Comparison of ENCODE assay signal across 13 cellular contexts in the genomic region with DNA sequence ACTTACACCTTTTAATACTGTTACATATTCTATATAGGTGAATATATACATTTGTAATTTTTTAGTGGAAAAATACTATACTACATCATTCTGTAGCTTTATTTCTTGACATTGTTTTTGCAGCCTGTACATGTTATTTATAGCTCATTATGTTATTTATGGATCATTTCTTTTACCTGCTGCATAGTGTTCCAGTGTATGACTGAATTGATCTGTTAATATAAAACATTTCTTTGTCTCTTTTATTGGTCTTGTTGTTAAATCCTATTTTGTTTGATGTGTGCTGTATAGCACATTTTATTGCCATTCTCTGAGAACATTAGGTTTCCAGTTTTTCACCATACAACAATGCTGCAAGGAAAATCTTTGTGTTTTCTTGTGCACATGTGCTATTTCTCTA. TPM values are rescaled to one million over a fixed set of nuclear protein-coding genes. Genes with fewer than 3 reads are reported as not detected.
DNase-seq lines count a peak whose midpoint lies in the region; ATAC-seq and TF ChIP-seq lines count a peak whose summit lies in the region.
"Had no signal": no experiment of that assay in that cellular context is flagged by ENCODE, and none has a peak within 500 bp of the region (broad histone marks: within the 10 kb centered on the region; RNA-seq: fewer than 3 reads in every experiment).

No MANE protein-coding gene starts in this region.

- H3K27me3 ChIP-seq in thyroid gland: no peaks in the 10 kb centered on the region
- H3K27me3 ChIP-seq: ascending aorta had no signal

- peaks cover 14% of the 10 kb centered on the region for H3K36me3 Mint-ChIP-seq in activated naive CD4-positive, alpha-beta T cell treated with anti-CD3 and anti-CD28 coated beads for 36 hours (ENCODE audit: low read depth)
- peaks cover 29% of the 10 kb centered on the region for H3K36me3 Mint-ChIP-seq in effector memory CD8-positive, alpha-beta T cell (ENCODE audit: insufficient read depth)
- H3K36me3 Mint-ChIP-seq in stimulated activated naive B cell treated with anti-CD40 and anti-IgM and Interleukin-4, amounts not matched to agents 10 μg/mL and 1 μg/mL and 100 μg/mL, for 72 hours: peaks cover 21 to 40% of the 10 kb centered on the region in 2 donors

- TF ChIP-seq POLR2A in thyroid gland (IDR thresholded peaks at IDR 0.05): no peak

- CTCF ChIA-PET in activated naive CD4-positive, alpha-beta T cell treated with anti-CD3 and anti-CD28 coated beads for 36 hours (lab: Charles Lee): interaction anchor here (0.8 to 1.0 kb wide), 2 partner anchors 49 to 163 kb away, joined by 3 read pairs; a partner anchor contains a TSS

- DNase-seq in activated naive CD4-positive, alpha-beta T cell treated with anti-CD3 and anti-CD28 coated beads for 36 hours: no peak
- DNase-seq in activated naive CD4-positive, alpha-beta T cell treated with anti-CD3 and anti-CD28 coated beads, Interleukin-2, amount 50 U/mL, for 16 hours: no peak
- DNase-seq in OCI-M1 (lab: John Stamatoyannopoulos, UW) (peak; percentile 30), thyroid gland (no peak), NCI-H82 (lab: John Stamatoyannopoulos, UW) (no peak), LoVo (ENCODE audit: low spot score) (no peak)
- DNase-seq in effector memory CD8-positive, alpha-beta T cell: no peak
- DNase-seq in stimulated activated naive B cell treated with anti-CD40 and anti-IgM and Interleukin-4, amounts not matched to agents 10 μg/mL and 1 μg/mL and 100 μg/mL, for 72 hours: no peak
- DNase-seq: activated CD4-positive, alpha-beta T cell treated with anti-CD3 and anti-CD28 coated beads, Interleukin-2, amount 50 U/mL, for 1 hour; hypothalamus; KG1 had no signal

- peak overlapping the region; percentile 59 for H3K4me3 Mint-ChIP-seq in activated naive CD4-positive, alpha-beta T cell treated with anti-CD3 and anti-CD28 coated beads for 36 hours
- peak overlapping the region; percentile 87 to 96 for H3K4me3 Mint-ChIP-seq in effector memory CD8-positive, alpha-beta T cell
- H3K4me3 Mint-ChIP-seq in stimulated activated naive B cell treated with anti-CD40 and anti-IgM and Interleukin-4, amounts not matched to agents 10 μg/mL and 1 μg/mL and 100 μg/mL, for 72 hours: peak overlapping the region; percentile 57 to 68

- H3K27ac ChIP-seq in thyroid gland: no peak overlapping the region

- H3K27ac Mint-ChIP-seq in activated naive CD4-positive, alpha-beta T cell treated with anti-CD3 and anti-CD28 coated beads for 36 hours: peak overlapping the region; percentile 77
- peak overlapping the region; percentile 97 to 99 for H3K27ac Mint-ChIP-seq in effector memory CD8-positive, alpha-beta T cell
- peak overlapping the region; percentile 71 for H3K27ac Mint-ChIP-seq in stimulated activated naive B cell treated with anti-CD40 and anti-IgM and Interleukin-4, amounts not matched to agents 10 μg/mL and 1 μg/mL and 100 μg/mL, for 72 hours

- H3K36me3 ChIP-seq in thyroid gland: no peaks in the 10 kb centered on the region
- H3K36me3 ChIP-seq: ascending aorta had no signal

- H3K27me3 Mint-ChIP-seq in activated naive CD4-positive, alpha-beta T cell treated with anti-CD3 and anti-CD28 coated beads for 36 hours (ENCODE audit: low read depth): no peaks in the 10 kb centered on the region
- H3K27me3 Mint-ChIP-seq in effector memory CD8-positive, alpha-beta T cell: no peaks in the 10 kb centered on the region
- no peaks in the 10 kb centered on the region for H3K27me3 Mint-ChIP-seq in stimulated activated naive B cell treated with anti-CD40 and anti-IgM and Interleukin-4, amounts not matched to agents 10 μg/mL and 1 μg/mL and 100 μg/mL, for 72 hours

- intact Hi-C loops in activated naive CD4-positive, alpha-beta T cell treated with anti-CD3 and anti-CD28 coated beads for 36 hours (cut with micrococcal nuclease): loop anchor here (10.0 kb wide), 2 partner anchors 1032 to 1302 kb away; a partner anchor contains a TSS
- intact Hi-C loops in thyroid gland (cut with DNase I): no loop called here

- H3K4me1 ChIP-seq in thyroid gland: peaks cover 6 to 13% of the 10 kb centered on the region in 2 donors

- no peaks in the 10 kb centered on the region for H3K9me3 Mint-ChIP-seq in activated naive CD4-positive, alpha-beta T cell treated with anti-CD3 and anti-CD28 coated beads for 36 hours
- peaks cover 0 to 3% of the 10 kb centered on the region in 2 donors for H3K9me3 Mint-ChIP-seq in effector memory CD8-positive, alpha-beta T cell
- H3K9me3 Mint-ChIP-seq in stimulated activated naive B cell treated with anti-CD40 and anti-IgM and Interleukin-4, amounts not matched to agents 10 μg/mL and 1 μg/mL and 100 μg/mL, for 72 hours: no peaks in the 10 kb centered on the region

- H3K4me1 Mint-ChIP-seq in activated naive CD4-positive, alpha-beta T cell treated with anti-CD3 and anti-CD28 coated beads for 36 hours (ENCODE audit: low read depth): peaks cover 66% of the 10 kb centered on the region
- H3K4me1 Mint-ChIP-seq in effector memory CD8-positive, alpha-beta T cell (ENCODE audit: low read depth in 2 of 2): peaks cover 30 to 63% of the 10 kb centered on the region in 2 donors
- H3K4me1 Mint-ChIP-seq in stimulated activated naive B cell treated with anti-CD40 and anti-IgM and Interleukin-4, amounts not matched to agents 10 μg/mL and 1 μg/mL and 100 μg/mL, for 72 hours: peaks cover 12 to 50% of the 10 kb centered on the region in 2 donors

- no peak for ATAC-seq in effector memory CD8-positive, alpha-beta T cell (replicated peaks)
- ATAC-seq in stimulated activated naive B cell treated with anti-CD40 and anti-IgM and Interleukin-4, amounts not matched to agents 10 μg/mL and 1 μg/mL and 100 μg/mL, for 72 hours (replicated peaks): no peak
- ATAC-seq: Right ventricle myocardium inferior had no signal

- H3K4me3 ChIP-seq in thyroid gland (replicated peaks in 1 of 3): no peak overlapping the region

- no peaks in the 10 kb centered on the region for H3K9me3 ChIP-seq in thyroid gland
- H3K9me3 ChIP-seq: ascending aorta had no signal

- TF ChIP-seq CTCF in thyroid gland (IDR thresholded peaks at IDR 0.05): no peak

RNA-seq across cellular contexts. Expression of a gene that starts 2.4 kb away (rescaled TPM):
- total RNA-seq in activated naive CD4-positive, alpha-beta T cell treated with anti-CD3 and anti-CD28 coated beads for 36 hours: 10 to 100 TPM; 15.8 to 16.2 TPM
- total RNA-seq in thyroid gland: 10 to 100 TPM; 17.9 to 27.4 (median 22.1) TPM

RNA-seq across cellular contexts. Expression of a gene that starts 2.6 kb away (rescaled TPM):
- 1 to 10 TPM; 3.8 to 4.5 TPM for total RNA-seq in activated naive CD4-positive, alpha-beta T cell treated with anti-CD3 and anti-CD28 coated beads for 36 hours
- total RNA-seq in thyroid gland: 10 to 100 TPM; 23.3 to 41.0 (median 31.0) TPM

RNA-seq across cellular contexts. Expression of a gene that starts 49.3 kb away (rescaled TPM):
- 10 to 100 TPM; 91.4 to 96.9 TPM for total RNA-seq in activated naive CD4-positive, alpha-beta T cell treated with anti-CD3 and anti-CD28 coated beads for 36 hours
- total RNA-seq in thyroid gland: 10 to 100 TPM; 53.9 to 71.4 (median 64.2) TPM

Comparison
In these comparisons a context has a peak if more than half of its experiments do, and no peak if none do; other contexts are left out.
1. RNA of a gene that starts 2.6 kb away (total RNA-seq): 23.3 to 41.0 TPM in thyroid gland; 3.8 to 4.5 TPM in activated naive CD4-positive, alpha-beta T cell treated with anti-CD3 and anti-CD28 coated beads for 36 hours; every median in the first group is over 4 times any median in the second.
2. Peak in every context shown above with its lines, with median percentiles within 50 percentile points of each other: H3K27ac Mint-ChIP-seq and H3K4me3 Mint-ChIP-seq.